ENCODE assay signal across 17 cellular contexts in genomic region chr10:35434533-35434932, GRCh38.
DNase-seq lines count a peak whose midpoint lies in the region; ATAC-seq and TF ChIP-seq lines count a peak whose summit lies in the region.
"Had no signal": no experiment of that assay in that cellular context is flagged by ENCODE, and none has a peak within 500 bp of the region (broad histone marks: within the 10 kb centered on the region; RNA-seq: fewer than 3 reads in every experiment).

No MANE protein-coding gene starts in this region.

- peaks cover 39% of the 10 kb centered on the region for H3K36me3 Mint-ChIP-seq in activated CD8-positive, alpha-beta T cell treated with anti-CD3 and anti-CD28 coated beads for 36 hours (ENCODE audit: low read depth)
- peaks cover 34% of the 10 kb centered on the region for H3K36me3 Mint-ChIP-seq in activated CD8-positive, alpha-beta T cell treated with anti-CD3 and anti-CD28 coated beads, Interleukin-2, amount 10 ng/mL, durations not matched to agents 7 days and 5 days (ENCODE audit: low read depth)
- peaks cover 39% of the 10 kb centered on the region for H3K36me3 Mint-ChIP-seq in activated T-helper 17 cell treated with anti-CD3 and anti-CD28 coated beads, Interleukin-2, amount 50 U/mL, for 72 hours (ENCODE audit: low read depth)
- H3K36me3 Mint-ChIP-seq in osteocyte (ENCODE audit: unreplicated experiment) = peaks cover 9% of the 10 kb centered on the region

- CTCF ChIA-PET in activated CD8-positive, alpha-beta T cell treated with anti-CD3 and anti-CD28 coated beads for 36 hours (lab: Charles Lee) = no interaction called here
- CTCF ChIA-PET in activated CD8-positive, alpha-beta T cell treated with anti-CD3 and anti-CD28 coated beads, Interleukin-2, amount 10 ng/mL, durations not matched to agents 7 days and 5 days (lab: Charles Lee) = no interaction called here

- no peaks in the 10 kb centered on the region for H3K27me3 Mint-ChIP-seq in activated CD8-positive, alpha-beta T cell treated with anti-CD3 and anti-CD28 coated beads for 36 hours
- H3K27me3 Mint-ChIP-seq in activated CD8-positive, alpha-beta T cell treated with anti-CD3 and anti-CD28 coated beads, Interleukin-2, amount 10 ng/mL, durations not matched to agents 7 days and 5 days (ENCODE audit: low read depth) = no peaks in the 10 kb centered on the region
- H3K27me3 Mint-ChIP-seq in activated T-helper 17 cell treated with anti-CD3 and anti-CD28 coated beads, Interleukin-2, amount 50 U/mL, for 72 hours = no peaks in the 10 kb centered on the region
- no peaks in the 10 kb centered on the region for H3K27me3 Mint-ChIP-seq in osteocyte (ENCODE audit: unreplicated experiment)
- H3K27me3 Mint-ChIP-seq: effector memory CD8-positive, alpha-beta T cell; type B pancreatic cell had no signal

- peaks cover 24% of the 10 kb centered on the region for H3K9me3 Mint-ChIP-seq in activated CD8-positive, alpha-beta T cell treated with anti-CD3 and anti-CD28 coated beads for 36 hours
- peaks cover 16% of the 10 kb centered on the region for H3K9me3 Mint-ChIP-seq in activated CD8-positive, alpha-beta T cell treated with anti-CD3 and anti-CD28 coated beads, Interleukin-2, amount 10 ng/mL, durations not matched to agents 7 days and 5 days (ENCODE audit: insufficient read depth)
- peaks cover 16% of the 10 kb centered on the region for H3K9me3 Mint-ChIP-seq in activated T-helper 17 cell treated with anti-CD3 and anti-CD28 coated beads, Interleukin-2, amount 50 U/mL, for 72 hours
- peaks cover 9% of the 10 kb centered on the region for H3K9me3 Mint-ChIP-seq in osteocyte (ENCODE audit: unreplicated experiment)

- no peak for TF ChIP-seq CTCF in activated CD8-positive, alpha-beta T cell treated with anti-CD3 and anti-CD28 coated beads for 36 hours (IDR thresholded peaks at IDR 0.05)
- no peak for TF ChIP-seq CTCF in osteocyte (IDR thresholded peaks at IDR 0.05)

- DNase-seq in activated CD8-positive, alpha-beta T cell treated with anti-CD3 and anti-CD28 coated beads for 36 hours = no peak
- DNase-seq in activated CD8-positive, alpha-beta T cell treated with anti-CD3 and anti-CD28 coated beads, Interleukin-2, amount 10 ng/mL, durations not matched to agents 7 days and 5 days = no peak
- DNase-seq in osteocyte (ENCODE audit: extremely low spot score, unreplicated experiment) (no peak), DMS 273 (lab: John Stamatoyannopoulos, UW; ENCODE audit: unreplicated experiment) (no peak), germinal center (ENCODE audit: low spot score) (no peak)
- DNase-seq in activated CD8-positive, alpha-beta memory T cell treated with anti-CD3 and anti-CD28 coated beads, Interleukin-2, amount 50 U/mL, for 4 hours = no peak
- DNase-seq: C1 segment of cervical spinal cord; DMS53; effector memory CD8-positive, alpha-beta T cell; heart left ventricle; NCI-H1417 treated with DMSO at 0.1 percent for 48 hours; Peyer's patch; stimulated activated naive CD4-positive, alpha-beta T cell treated with Interleukin-2 at 50 U/mL for 16 hours had no signal

- POLR2A ChIA-PET in activated CD8-positive, alpha-beta T cell treated with anti-CD3 and anti-CD28 coated beads for 36 hours (lab: Charles Lee) = no interaction called here
- POLR2A ChIA-PET in activated CD8-positive, alpha-beta T cell treated with anti-CD3 and anti-CD28 coated beads, Interleukin-2, amount 10 ng/mL, durations not matched to agents 7 days and 5 days (lab: Charles Lee) = no interaction called here

- peak overlapping the region; percentile 18 for H3K27ac Mint-ChIP-seq in activated CD8-positive, alpha-beta T cell treated with anti-CD3 and anti-CD28 coated beads for 36 hours
- H3K27ac Mint-ChIP-seq in activated CD8-positive, alpha-beta T cell treated with anti-CD3 and anti-CD28 coated beads, Interleukin-2, amount 10 ng/mL, durations not matched to agents 7 days and 5 days = no peak overlapping the region
- peak overlapping the region; percentile 86 for H3K27ac Mint-ChIP-seq in activated T-helper 17 cell treated with anti-CD3 and anti-CD28 coated beads, Interleukin-2, amount 50 U/mL, for 72 hours
- peak overlapping the region; percentile 75 for H3K27ac Mint-ChIP-seq in osteocyte (ENCODE audit: unreplicated experiment)
- H3K27ac Mint-ChIP-seq: type B pancreatic cell had no signal

- peak; percentile 37 for ATAC-seq in activated CD8-positive, alpha-beta T cell treated with anti-CD3 and anti-CD28 coated beads for 36 hours
- no peak for ATAC-seq in activated CD8-positive, alpha-beta T cell treated with anti-CD3 and anti-CD28 coated beads, Interleukin-2, amount 10 ng/mL, durations not matched to agents 7 days and 5 days
- ATAC-seq in GM21390 (IDR thresholded peaks at IDR 0.05; ENCODE audit: unreplicated experiment) = peak; percentile 55
- ATAC-seq in activated T-helper 17 cell treated with anti-CD3 and anti-CD28 coated beads, Interleukin-2, amount 50 U/mL, for 72 hours (replicated peaks) = peak; percentile 87
- ATAC-seq: effector memory CD8-positive, alpha-beta T cell; heart left ventricle had no signal

- H3K4me1 Mint-ChIP-seq in activated CD8-positive, alpha-beta T cell treated with anti-CD3 and anti-CD28 coated beads for 36 hours (ENCODE audit: low read depth) = peaks cover 38% of the 10 kb centered on the region
- H3K4me1 Mint-ChIP-seq in activated CD8-positive, alpha-beta T cell treated with anti-CD3 and anti-CD28 coated beads, Interleukin-2, amount 10 ng/mL, durations not matched to agents 7 days and 5 days (ENCODE audit: low read depth) = peaks cover 16% of the 10 kb centered on the region
- peaks cover 34% of the 10 kb centered on the region for H3K4me1 Mint-ChIP-seq in activated T-helper 17 cell treated with anti-CD3 and anti-CD28 coated beads, Interleukin-2, amount 50 U/mL, for 72 hours
- H3K4me1 Mint-ChIP-seq in osteocyte (ENCODE audit: unreplicated experiment) = peaks cover 36% of the 10 kb centered on the region

- intact Hi-C loops in activated CD8-positive, alpha-beta T cell treated with anti-CD3 and anti-CD28 coated beads for 36 hours (cut with micrococcal nuclease) = no loop called here

- H3K4me3 Mint-ChIP-seq in activated CD8-positive, alpha-beta T cell treated with anti-CD3 and anti-CD28 coated beads for 36 hours = no peak overlapping the region
- no peak overlapping the region for H3K4me3 Mint-ChIP-seq in activated CD8-positive, alpha-beta T cell treated with anti-CD3 and anti-CD28 coated beads, Interleukin-2, amount 10 ng/mL, durations not matched to agents 7 days and 5 days
- peak overlapping the region; percentile 49 for H3K4me3 Mint-ChIP-seq in activated T-helper 17 cell treated with anti-CD3 and anti-CD28 coated beads, Interleukin-2, amount 50 U/mL, for 72 hours
- H3K4me3 Mint-ChIP-seq in osteocyte (ENCODE audit: unreplicated experiment) = no peak overlapping the region
- H3K4me3 Mint-ChIP-seq: effector memory CD8-positive, alpha-beta T cell; neural crest cell; type B pancreatic cell had no signal
